Comparison of ENCODE assay signal across 8 cellular contexts in the genomic region with DNA sequence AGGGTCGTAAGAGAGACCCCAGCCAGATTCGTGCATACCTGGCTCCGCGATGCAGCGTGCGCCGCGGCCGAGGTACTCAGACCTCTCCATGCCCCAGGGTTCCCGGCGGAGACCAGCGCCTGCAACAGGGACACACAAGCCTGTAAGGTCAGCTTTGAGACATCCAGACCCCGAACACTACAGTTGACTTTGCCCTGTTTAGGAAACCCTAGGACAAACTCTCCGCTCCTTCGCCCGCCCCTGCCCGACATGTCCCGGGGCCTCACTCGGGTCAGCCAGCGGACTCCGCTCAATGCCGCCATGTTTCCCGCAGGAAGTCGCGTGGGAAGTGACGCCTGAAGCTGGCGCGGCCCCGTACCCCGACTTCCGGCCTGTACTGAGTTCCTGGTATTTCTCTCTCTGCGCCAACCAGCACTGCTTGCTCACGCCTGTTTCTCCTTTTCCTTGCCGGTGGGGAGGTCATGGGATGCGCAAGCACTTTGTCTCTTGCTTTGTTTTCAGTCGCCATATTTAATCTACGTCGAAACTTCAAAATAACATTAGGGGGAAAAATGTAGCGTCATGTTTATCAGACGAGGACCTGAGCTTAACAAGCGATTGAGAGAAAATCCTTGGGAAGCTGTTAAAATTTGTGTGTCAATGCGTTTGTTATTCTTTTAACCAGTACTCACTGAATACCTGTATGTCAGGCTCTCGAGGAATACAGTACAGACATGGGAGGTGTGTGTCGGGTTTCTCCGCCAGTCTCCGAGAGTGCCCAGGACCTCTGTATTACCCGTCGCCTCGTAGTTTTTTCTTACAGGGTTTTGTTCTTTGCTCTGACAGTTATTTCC. TPM values are rescaled to one million over a fixed set of nuclear protein-coding genes. Genes with fewer than 3 reads are reported as not detected.
DNase-seq lines count a peak whose midpoint lies in the region; ATAC-seq and TF ChIP-seq lines count a peak whose summit lies in the region.

A gene (minus strand): TSS at position 330 of the 833 bp plus-strand sequence. CDS start 28 bp downstream, at position 302.

- DNase-seq in CD4-positive, alpha-beta T cell, result peak; percentile 83 to 93 (median 88)
- DNase-seq in HS-27A (ENCODE audit: low read depth) (peak; percentile 68), NK-92 (lab: John Stamatoyannopoulos, UW; ENCODE audit: unreplicated experiment) (peak; percentile 55), lung microvascular endothelial cell (ENCODE audit: low read depth in 2 of 2) (peak; percentile 93 to 96)
- peak; percentile 95 for DNase-seq in activated CD8-positive, alpha-beta memory T cell treated with anti-CD3 and anti-CD28 coated beads for 24 hours
- peak; percentile 85 for DNase-seq in effector CD8-positive, alpha-beta T cell (lab: John Stamatoyannopoulos, UW)
- peak; percentile 77 to 90 (median 84) for DNase-seq in stimulated activated CD4-positive, alpha-beta T cell treated with anti-CD3 and anti-CD28 coated beads, TNF-alpha, amount 100 ng/mL, for 48 hours (ENCODE audit: low read depth in 3 of 3)

- CTCF ChIA-PET in CD4-positive, alpha-beta T cell (lab: Charles Lee), result interaction anchor here (1.2 to 2.2 kb wide), 5 partner anchors 9 to 140 kb away, joined by 4 to 8 read pairs (median 4); a partner anchor contains a TSS

- H3K27me3 Mint-ChIP-seq in CD4-positive, alpha-beta T cell, result no peaks in the 10 kb centered on the region

- H3K27ac Mint-ChIP-seq in CD4-positive, alpha-beta T cell, result peak within 1 kb of the TSS; percentile 91

- no peaks in the 10 kb centered on the region for H3K27me3 ChIP-seq in CD4-positive, alpha-beta T cell (ENCODE audit: control insufficient read depth, insufficient read depth, low read length)

- peaks cover 28% of the 10 kb centered on the region for H3K4me1 Mint-ChIP-seq in CD4-positive, alpha-beta T cell (ENCODE audit: low read depth)

- POLR2A ChIA-PET in CD4-positive, alpha-beta T cell (lab: Charles Lee), result interaction anchor here (0.7 to 7.2 kb wide), 17 partner anchors 10 to 744 kb away, joined by 3 to 124 read pairs (median 5); a partner anchor contains a TSS

- H3K36me3 Mint-ChIP-seq in CD4-positive, alpha-beta T cell (ENCODE audit: low read depth), result peaks cover 46% of the 10 kb centered on the region

- H3K4me3 Mint-ChIP-seq in CD4-positive, alpha-beta T cell, result peak within 1 kb of the TSS; percentile 94

- H3K9me3 ChIP-seq in CD4-positive, alpha-beta T cell (ENCODE audit: control insufficient read depth, low read length), result no peaks in the 10 kb centered on the region

- ATAC-seq in CD4-positive, alpha-beta T cell (ENCODE audit: poor library complexity), result peak; percentile 99
- ATAC-seq in GM19455 (IDR thresholded peaks at IDR 0.05; ENCODE audit: unreplicated experiment), result peak; percentile 89

- no peak for TF ChIP-seq CTCF in CD4-positive, alpha-beta T cell (IDR thresholded peaks at IDR 0.05)

- peak within 1 kb of the TSS; percentile 77 for H3K27ac ChIP-seq in CD4-positive, alpha-beta T cell (ENCODE audit: low read depth, low read length)

- H3K9me3 Mint-ChIP-seq in CD4-positive, alpha-beta T cell, result no peaks in the 10 kb centered on the region

- intact Hi-C loops in CD4-positive, alpha-beta T cell (cut with DNase I, micrococcal nuclease), result loop anchor here (1.0 to 5.0 kb wide), 5 partner anchors 12 to 743 kb away; a partner anchor contains a TSS

RNA-seq across cellular contexts. Expression of the gene that starts here (rescaled TPM):
- total RNA-seq in CD4-positive, alpha-beta T cell, result 100 to 1,000 TPM; 171 to 181 TPM
- total RNA-seq in lung microvascular endothelial cell, result 95.5 and 95.8 TPM in 2 replicates

Comparison
In these comparisons a context has a peak if more than half of its experiments do, and no peak if none do; other contexts are left out.
1. Peak in every context shown above with its lines: DNase-seq, ATAC-seq and H3K27ac ChIP-seq.